ENCODE assay signal across 37 cellular contexts in genomic region chr17:20111538-20111937, GRCh38.
"Had no signal": no experiment of that assay in that cellular context is flagged by ENCODE, and none has a peak within 500 bp of the region (broad histone marks: within the 10 kb centered on the region; RNA-seq: fewer than 3 reads in every experiment).

No MANE protein-coding gene starts in this region.

- H3K27me3 Mint-ChIP-seq: activated naive CD8-positive, alpha-beta T cell; activated naive CD8-positive, alpha-beta T cell treated with anti-CD3 and anti-CD28 coated beads for 36 hours; central memory CD8-positive, alpha-beta T cell had no signal

- H3K9me3 Mint-ChIP-seq: activated naive CD4-positive, alpha-beta T cell treated with anti-CD3 and anti-CD28 coated beads for 36 hours; activated naive CD4-positive, alpha-beta T cell treated with anti-CD3 and anti-CD28 coated beads, Interleukin-2, amount 10 ng/mL, durations not matched to agents 7 days and 5 days; activated naive CD8-positive, alpha-beta T cell treated with anti-CD3 and anti-CD28 coated beads for 36 hours; activated naive CD8-positive, alpha-beta T cell treated with anti-CD3 and anti-CD28 coated beads, Interleukin-2, amount 10 ng/mL, durations not matched to agents 7 days and 5 days; activated naive CD8-positive, alpha-beta T cell treated with anti-CD3 and anti-CD28 coated beads, Interleukin-2, amount 50 U/mL, for 24 hours; activated T-cell treated with anti-CD3 and anti-CD28 coated beads, Interleukin-2, amount 50 U/mL, for 24 hours; activated T-cell treated with anti-CD3 and anti-CD28 coated beads, Interleukin-2, amount 50 U/mL, for 4 hours; activated T-cell treated with anti-CD3 and anti-CD28 coated beads, Interleukin-2, amount 50 U/mL, for 72 hours; activated T-helper 1 cell treated with anti-CD3 and anti-CD28 coated beads, Interleukin-12 subunit alpha, Interleukin-12 subunit beta, Interleukin-2, Interleukin-4 antibody, amounts not matched to agents 30 ng/mL and 10 ng/mL and 1 ng/mL, durations not matched to agents 14 hours and 24 hours and 36 hours; activated T-helper 17 cell treated with anti-CD3 and anti-CD28 coated beads, Interleukin-2, amount 50 U/mL, for 72 hours; activated T-helper 2 cell treated with anti-CD3 and anti-CD28 coated beads, Interferon-gamma antibody, Interleukin-2, Interleukin-4, amounts not matched to agents 10 μg/mL and 5 μg/mL and 100 μg/mL, durations not matched to agents 14 hours and 24 hours and 36 hours; central memory CD8-positive, alpha-beta T cell had no signal

- H3K36me3 Mint-ChIP-seq: activated naive CD4-positive, alpha-beta T cell treated with anti-CD3 and anti-CD28 coated beads, Interleukin-2, amount 10 ng/mL, durations not matched to agents 7 days and 5 days; activated naive CD8-positive, alpha-beta T cell; activated naive CD8-positive, alpha-beta T cell treated with anti-CD3 and anti-CD28 coated beads for 36 hours; activated naive CD8-positive, alpha-beta T cell treated with anti-CD3 and anti-CD28 coated beads, Interleukin-2, amount 10 ng/mL, durations not matched to agents 7 days and 5 days had no signal

- H3K4me3 ChIP-seq: adrenal gland, ascending aorta, body of pancreas, breast epithelium, cardiac muscle cell had no signal

- H3K9me3 ChIP-seq: adrenal gland, ascending aorta, body of pancreas, breast epithelium had no signal

- H3K27ac ChIP-seq: adrenal gland, ascending aorta, body of pancreas, brain microvascular endothelial cell, breast epithelium, cardiac muscle cell had no signal

- H3K4me3 Mint-ChIP-seq: activated naive CD4-positive, alpha-beta T cell treated with anti-CD3 and anti-CD28 coated beads for 36 hours; activated naive CD4-positive, alpha-beta T cell treated with anti-CD3 and anti-CD28 coated beads, Interleukin-2, amount 10 ng/mL, durations not matched to agents 7 days and 5 days; activated naive CD8-positive, alpha-beta T cell; activated naive CD8-positive, alpha-beta T cell treated with anti-CD3 and anti-CD28 coated beads for 36 hours; activated naive CD8-positive, alpha-beta T cell treated with anti-CD3 and anti-CD28 coated beads, Interleukin-2, amount 10 ng/mL, durations not matched to agents 7 days and 5 days; activated naive CD8-positive, alpha-beta T cell treated with anti-CD3 and anti-CD28 coated beads, Interleukin-2, amount 50 U/mL, for 24 hours; activated T-cell treated with anti-CD3 and anti-CD28 coated beads, Interleukin-2, amount 50 U/mL, for 24 hours; activated T-cell treated with anti-CD3 and anti-CD28 coated beads, Interleukin-2, amount 50 U/mL, for 4 hours; activated T-cell treated with anti-CD3 and anti-CD28 coated beads, Interleukin-2, amount 50 U/mL, for 72 hours; activated T-helper 1 cell treated with anti-CD3 and anti-CD28 coated beads, Interleukin-12 subunit alpha, Interleukin-12 subunit beta, Interleukin-2, Interleukin-4 antibody, amounts not matched to agents 30 ng/mL and 10 ng/mL and 1 ng/mL, durations not matched to agents 14 hours and 24 hours and 36 hours; activated T-helper 17 cell treated with anti-CD3 and anti-CD28 coated beads, Interleukin-2, amount 50 U/mL, for 72 hours; brain; central memory CD8-positive, alpha-beta T cell had no signal

- H3K27me3 ChIP-seq: adrenal gland, ascending aorta, body of pancreas, brain microvascular endothelial cell, breast epithelium, cardiac muscle cell had no signal

- H3K4me1 Mint-ChIP-seq: activated naive CD4-positive, alpha-beta T cell treated with anti-CD3 and anti-CD28 coated beads, Interleukin-2, amount 10 ng/mL, durations not matched to agents 7 days and 5 days; activated naive CD8-positive, alpha-beta T cell treated with anti-CD3 and anti-CD28 coated beads for 36 hours; activated naive CD8-positive, alpha-beta T cell treated with anti-CD3 and anti-CD28 coated beads, Interleukin-2, amount 10 ng/mL, durations not matched to agents 7 days and 5 days; activated T-helper 17 cell treated with anti-CD3 and anti-CD28 coated beads, Interleukin-2, amount 50 U/mL, for 72 hours; brain; central memory CD8-positive, alpha-beta T cell had no signal

- H3K4me1 ChIP-seq: adrenal gland, ascending aorta, body of pancreas, breast epithelium had no signal

- DNase-seq: activated effector memory CD4-positive, alpha-beta T cell treated with anti-CD3 and anti-CD28 coated beads, Interleukin-2, amount 50 U/mL, for 16 hours; activated effector memory CD4-positive, alpha-beta T cell treated with Interleukin-2 at 50 U/mL for 16 hours; activated gamma-delta T cell; activated gamma-delta T cell treated with Interleukin-2 at 50 U/mL for 16 hours; activated naive CD4-positive, alpha-beta T cell; activated naive CD4-positive, alpha-beta T cell treated with anti-CD3 and anti-CD28 coated beads for 36 hours; activated naive CD4-positive, alpha-beta T cell treated with anti-CD3 and anti-CD28 coated beads, Interleukin-2, amount 10 ng/mL, durations not matched to agents 7 days and 5 days; activated naive CD4-positive, alpha-beta T cell treated with anti-CD3 and anti-CD28 coated beads, Interleukin-2, amount 50 U/mL, for 16 hours; activated naive CD4-positive, alpha-beta T cell treated with Interleukin-2 at 50 U/mL for 16 hours; activated naive CD8-positive, alpha-beta T cell treated with anti-CD3 and anti-CD28 coated beads for 36 hours; activated naive CD8-positive, alpha-beta T cell treated with anti-CD3 and anti-CD28 coated beads, Interleukin-2, amount 10 ng/mL, durations not matched to agents 7 days and 5 days; activated naive CD8-positive, alpha-beta T cell treated with anti-CD3 and anti-CD28 coated beads, Interleukin-2, amount 50 U/mL, for 24 hours; activated T-cell treated with anti-CD3 and anti-CD28 coated beads for 4 hours; activated T-cell treated with anti-CD3 and anti-CD28 coated beads, Interleukin-2, amount 50 U/mL, for 1 hour; activated T-cell treated with anti-CD3 and anti-CD28 coated beads, Interleukin-2, amount 50 U/mL, for 24 hours; activated T-cell treated with anti-CD3 and anti-CD28 coated beads, Interleukin-2, amount 50 U/mL, for 4 hours; activated T-cell treated with anti-CD3 and anti-CD28 coated beads, Interleukin-2, amount 50 U/mL, for 48 hours; activated T-cell treated with anti-CD3 and anti-CD28 coated beads, Interleukin-2, amount 50 U/mL, for 72 hours; adrenal gland; amniotic stem cell; amygdala; anterior cingulate cortex; aorta; body of pancreas; brain microvascular endothelial cell; caudate nucleus; central memory CD4-positive, alpha-beta T cell; cerebellar nuclear complex had no signal

- H3K36me3 ChIP-seq: adrenal gland, brain microvascular endothelial cell, breast epithelium, cardiac muscle cell had no signal

- ATAC-seq: activated naive CD8-positive, alpha-beta T cell treated with anti-CD3 and anti-CD28 coated beads, Interleukin-2, amount 50 U/mL, for 24 hours; activated T-cell treated with anti-CD3 and anti-CD28 coated beads, Interleukin-2, amount 50 U/mL, for 4 hours; activated T-cell treated with anti-CD3 and anti-CD28 coated beads, Interleukin-2, amount 50 U/mL, for 72 hours; activated T-helper 17 cell treated with anti-CD3 and anti-CD28 coated beads, Interleukin-2, amount 50 U/mL, for 72 hours; body of pancreas had no signal

- H3K27ac Mint-ChIP-seq: activated naive CD4-positive, alpha-beta T cell treated with anti-CD3 and anti-CD28 coated beads for 36 hours; activated naive CD4-positive, alpha-beta T cell treated with anti-CD3 and anti-CD28 coated beads, Interleukin-2, amount 10 ng/mL, durations not matched to agents 7 days and 5 days; activated naive CD8-positive, alpha-beta T cell; activated naive CD8-positive, alpha-beta T cell treated with anti-CD3 and anti-CD28 coated beads for 36 hours; activated naive CD8-positive, alpha-beta T cell treated with anti-CD3 and anti-CD28 coated beads, Interleukin-2, amount 10 ng/mL, durations not matched to agents 7 days and 5 days; activated naive CD8-positive, alpha-beta T cell treated with anti-CD3 and anti-CD28 coated beads, Interleukin-2, amount 50 U/mL, for 24 hours; activated T-cell treated with anti-CD3 and anti-CD28 coated beads, Interleukin-2, amount 50 U/mL, for 24 hours; activated T-cell treated with anti-CD3 and anti-CD28 coated beads, Interleukin-2, amount 50 U/mL, for 72 hours; activated T-helper 1 cell treated with anti-CD3 and anti-CD28 coated beads, Interleukin-12 subunit alpha, Interleukin-12 subunit beta, Interleukin-2, Interleukin-4 antibody, amounts not matched to agents 30 ng/mL and 10 ng/mL and 1 ng/mL, durations not matched to agents 14 hours and 24 hours and 36 hours; activated T-helper 17 cell treated with anti-CD3 and anti-CD28 coated beads, Interleukin-2, amount 50 U/mL, for 72 hours; activated T-helper 2 cell treated with anti-CD3 and anti-CD28 coated beads, Interferon-gamma antibody, Interleukin-2, Interleukin-4, amounts not matched to agents 10 μg/mL and 5 μg/mL and 100 μg/mL, durations not matched to agents 14 hours and 24 hours and 36 hours; brain had no signal
